ENCODE assay signal across 1 cellular context in the genomic region with DNA sequence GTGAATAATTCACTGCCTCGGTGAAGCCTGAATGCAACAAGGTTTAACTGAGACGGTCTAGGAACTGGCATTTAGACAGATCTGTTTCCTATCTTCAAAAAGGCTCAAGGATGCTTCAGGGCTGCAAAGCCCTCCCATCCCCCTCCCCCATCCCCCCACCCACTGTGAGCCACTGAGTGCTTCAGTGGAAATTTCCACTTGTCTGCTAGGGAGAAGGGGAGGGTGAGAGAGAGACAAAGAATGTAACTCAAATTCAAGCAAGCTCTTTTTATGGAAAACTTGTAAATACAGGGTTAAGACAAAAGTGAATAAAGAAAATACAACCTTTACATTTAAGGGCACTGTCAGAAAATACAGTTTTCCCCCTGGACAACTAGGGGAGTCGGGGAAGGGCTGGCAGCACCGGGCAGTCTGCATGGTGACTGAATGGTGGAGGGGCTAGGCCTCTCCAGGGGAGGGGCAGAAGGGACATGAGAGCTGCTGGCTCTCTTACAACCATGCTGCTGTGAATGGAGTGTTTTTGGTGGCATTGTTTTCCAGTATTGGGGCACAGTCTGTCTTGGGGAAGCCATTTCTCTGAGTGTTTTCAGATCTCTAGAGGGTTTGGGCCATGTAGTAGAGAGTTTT.
TF ChIP-seq lines count a peak whose summit lies in the region.

No MANE protein-coding gene starts in this region.

TF ChIP-seq in HCT116, 20 proteins besides CTCF, POLR2A, EP300 and RAD21 (continued from another document):
- no peak for TF ChIP-seq REST (IDR thresholded peaks at IDR 0.05; ENCODE audit: low read depth)
- TF ChIP-seq EZH2 (IDR thresholded peaks at IDR 0.05) = no peak
- TF ChIP-seq, protein P1, sequence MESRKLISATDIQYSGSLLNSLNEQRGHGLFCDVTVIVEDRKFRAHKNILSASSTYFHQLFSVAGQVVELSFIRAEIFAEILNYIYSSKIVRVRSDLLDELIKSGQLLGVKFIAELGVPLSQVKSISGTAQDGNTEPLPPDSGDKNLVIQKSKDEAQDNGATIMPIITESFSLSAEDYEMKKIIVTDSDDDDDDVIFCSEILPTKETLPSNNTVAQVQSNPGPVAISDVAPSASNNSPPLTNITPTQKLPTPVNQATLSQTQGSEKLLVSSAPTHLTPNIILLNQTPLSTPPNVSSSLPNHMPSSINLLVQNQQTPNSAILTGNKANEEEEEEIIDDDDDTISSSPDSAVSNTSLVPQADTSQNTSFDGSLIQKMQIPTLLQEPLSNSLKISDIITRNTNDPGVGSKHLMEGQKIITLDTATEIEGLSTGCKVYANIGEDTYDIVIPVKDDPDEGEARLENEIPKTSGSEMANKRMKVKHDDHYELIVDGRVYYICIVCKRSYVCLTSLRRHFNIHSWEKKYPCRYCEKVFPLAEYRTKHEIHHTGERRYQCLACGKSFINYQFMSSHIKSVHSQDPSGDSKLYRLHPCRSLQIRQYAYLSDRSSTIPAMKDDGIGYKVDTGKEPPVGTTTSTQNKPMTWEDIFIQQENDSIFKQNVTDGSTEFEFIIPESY (IDR thresholded peaks at IDR 0.05; ENCODE audit: extremely low read depth, insufficient replicate concordance, low read length) = no peak
- TF ChIP-seq TCF7L2 (IDR thresholded peaks at IDR 0.05; ENCODE audit: borderline replicate concordance, extremely low read depth, insufficient read depth, insufficient read length) = no peak
- no peak for TF ChIP-seq MAX (IDR thresholded peaks at IDR 0.05)
- TF ChIP-seq EZH2phosphoT487 (IDR thresholded peaks at IDR 0.05; ENCODE audit: borderline replicate concordance) = no peak
- no peak for TF ChIP-seq EGR1 (IDR thresholded peaks at IDR 0.05; ENCODE audit: low read depth)
- no peak for TF ChIP-seq ELF1 (IDR thresholded peaks at IDR 0.05; ENCODE audit: borderline replicate concordance, low read depth)
- TF ChIP-seq POLR2AphosphoS5 (IDR thresholded peaks at IDR 0.05; ENCODE audit: low read depth, low read length) = no peak
